ENCODE assay signal across 8 cellular contexts in the genomic region with DNA sequence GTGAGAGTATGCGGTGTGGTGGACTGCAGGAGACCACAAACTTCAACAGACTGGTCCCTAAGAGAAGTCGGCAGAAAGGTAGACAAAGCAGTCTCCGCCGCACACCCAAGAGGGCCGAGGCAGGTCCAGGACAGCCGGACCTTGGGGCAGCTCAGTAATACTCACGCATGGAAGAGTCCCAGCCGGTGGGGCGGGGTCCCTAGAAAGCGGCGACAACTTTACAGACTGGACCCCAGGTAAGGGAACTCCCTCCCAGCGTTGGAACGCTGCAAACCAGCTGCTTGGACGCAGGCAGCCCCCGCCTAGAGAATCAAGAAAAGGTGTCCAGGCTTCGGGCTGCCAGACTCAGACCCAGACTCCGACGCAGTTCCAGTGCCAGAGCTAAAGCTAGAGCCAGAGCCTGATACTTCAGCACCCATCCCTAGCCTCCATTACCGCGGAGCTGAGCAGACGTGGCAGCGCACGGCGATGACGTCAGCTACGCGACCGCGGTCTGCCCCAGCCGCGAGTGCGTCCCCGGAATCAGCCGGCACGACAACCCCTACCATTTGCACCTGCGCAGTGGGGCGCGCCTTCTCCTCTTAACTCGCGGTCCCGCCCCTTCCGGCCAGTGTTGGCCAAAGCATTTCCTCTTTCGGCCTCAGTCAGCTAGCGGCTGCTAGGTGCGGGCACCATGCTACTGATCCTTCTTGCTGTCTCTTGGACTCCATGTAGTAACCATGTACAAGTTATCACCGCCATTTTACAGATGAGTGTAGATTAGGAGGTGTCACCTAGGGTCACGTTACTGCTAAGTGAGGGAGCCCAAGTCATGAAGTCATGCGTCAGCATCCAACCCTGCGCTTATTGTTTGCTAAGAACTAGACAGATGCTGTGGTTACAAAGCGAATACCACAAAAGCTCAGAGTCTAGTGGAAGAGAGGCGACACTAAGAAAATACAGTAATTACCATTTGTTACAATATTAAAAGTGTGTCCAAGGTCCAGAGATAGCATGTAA. TPM values are rescaled to one million over a fixed set of nuclear protein-coding genes. Genes with fewer than 3 reads are reported as not detected.
A peak's percentile ranks its signal among the peaks of the same experiment; 100 is the strongest.
DNase-seq lines count a peak whose midpoint lies in the region; ATAC-seq and TF ChIP-seq lines count a peak whose summit lies in the region.

Gene TMEM39A, minus strand, starts transcription at position 445 of the 999 bp plus-strand sequence. CDS start 1,541 bp downstream, outside the sequence.

- peak within 1 kb of the TSS; percentile 97 for H3K4me3 Mint-ChIP-seq in activated T-helper 17 cell treated with anti-CD3 and anti-CD28 coated beads, Interleukin-2, amount 50 U/mL, for 72 hours
- H3K4me3 Mint-ChIP-seq in naive B cell, result peak within 1 kb of the TSS; percentile 86 to 99 (median 95)
- peak within 1 kb of the TSS; percentile 88 for H3K4me3 Mint-ChIP-seq in stimulated activated memory B cell treated with anti-CD40 and anti-IgM and Interleukin-4, amounts not matched to agents 10 μg/mL and 1 μg/mL and 100 μg/mL, for 72 hours

- CTCF ChIA-PET in RWPE1 (lab: Yijun Ruan, JAX), result interaction anchor here (0.6 to 1.0 kb wide), 2 partner anchors 11 to 35 kb away, joined by 4 to 5 read pairs; partner anchors contain the start of gene TIMMDC1

- POLR2A ChIA-PET in RWPE1 (lab: Yijun Ruan, JAX; ENCODE audit: low non-redundant PET), result interaction anchor here (0.6 to 0.9 kb wide), 4 partner anchors 16 to 162 kb away, joined by 3 read pairs; partner anchors contain the start of gene TIMMDC1

- peak within 1 kb of the TSS; percentile 100 for H3K27ac Mint-ChIP-seq in activated T-helper 17 cell treated with anti-CD3 and anti-CD28 coated beads, Interleukin-2, amount 50 U/mL, for 72 hours
- H3K27ac Mint-ChIP-seq in naive B cell, result peak within 1 kb of the TSS; percentile 97 to 99 (median 97)
- peak within 1 kb of the TSS; percentile 94 for H3K27ac Mint-ChIP-seq in stimulated activated memory B cell treated with anti-CD40 and anti-IgM and Interleukin-4, amounts not matched to agents 10 μg/mL and 1 μg/mL and 100 μg/mL, for 72 hours

- DNase-seq in Daoy (ENCODE audit: low read depth), result peak; percentile 100
- peak; percentile 97 for DNase-seq in GOT3 (lab: John Stamatoyannopoulos, UW)
- peak; percentile 95 for DNase-seq in LNCaP clone FGC (ENCODE audit: low read depth)
- peak; percentile 99 for DNase-seq in RWPE1 (ENCODE audit: low spot score)
- DNase-seq in fibroblast of gingiva (ENCODE audit: low read depth), result peak; percentile 97
- peak; percentile 98 for DNase-seq in naive B cell

- peaks cover 55% of the 10 kb centered on the region for H3K36me3 Mint-ChIP-seq in activated T-helper 17 cell treated with anti-CD3 and anti-CD28 coated beads, Interleukin-2, amount 50 U/mL, for 72 hours (ENCODE audit: low read depth)
- peaks cover under 1 to 7% of the 10 kb centered on the region in 2 donors for H3K36me3 Mint-ChIP-seq in naive B cell
- H3K36me3 Mint-ChIP-seq in stimulated activated memory B cell treated with anti-CD40 and anti-IgM and Interleukin-4, amounts not matched to agents 10 μg/mL and 1 μg/mL and 100 μg/mL, for 72 hours, result peaks cover 17% of the 10 kb centered on the region

- H3K4me1 Mint-ChIP-seq in activated T-helper 17 cell treated with anti-CD3 and anti-CD28 coated beads, Interleukin-2, amount 50 U/mL, for 72 hours, result peaks cover 25% of the 10 kb centered on the region
- H3K4me1 Mint-ChIP-seq in naive B cell, result peaks cover 19 to 35% (median 27%) of the 10 kb centered on the region in 3 donors
- peaks cover 29% of the 10 kb centered on the region for H3K4me1 Mint-ChIP-seq in stimulated activated memory B cell treated with anti-CD40 and anti-IgM and Interleukin-4, amounts not matched to agents 10 μg/mL and 1 μg/mL and 100 μg/mL, for 72 hours

- no peaks in the 10 kb centered on the region for H3K27me3 Mint-ChIP-seq in activated T-helper 17 cell treated with anti-CD3 and anti-CD28 coated beads, Interleukin-2, amount 50 U/mL, for 72 hours
- no peaks in the 10 kb centered on the region for H3K27me3 Mint-ChIP-seq in naive B cell
- H3K27me3 Mint-ChIP-seq in stimulated activated memory B cell treated with anti-CD40 and anti-IgM and Interleukin-4, amounts not matched to agents 10 μg/mL and 1 μg/mL and 100 μg/mL, for 72 hours, result no peaks in the 10 kb centered on the region

- peak; percentile 90 for ATAC-seq in activated T-helper 17 cell treated with anti-CD3 and anti-CD28 coated beads, Interleukin-2, amount 50 U/mL, for 72 hours (replicated peaks)
- ATAC-seq in naive B cell (ENCODE audit: low read depth in 2 of 2), result peak; percentile 86 to 87
- ATAC-seq in stimulated activated memory B cell treated with anti-CD40 and anti-IgM and Interleukin-4, amounts not matched to agents 10 μg/mL and 1 μg/mL and 100 μg/mL, for 72 hours, result peak; percentile 96

- TF ChIP-seq CTCF in LNCaP clone FGC (IDR thresholded peaks at IDR 0.05; ENCODE audit: control insufficient read depth, extremely low read depth, insufficient read depth) (no peak), RWPE1 (conservative IDR thresholded peaks at IDR 0.05; ENCODE audit: low read depth) (no peak)

- peak within 1 kb of the TSS; percentile 98 for H3K4me3 ChIP-seq in LNCaP clone FGC (ENCODE audit: low read depth, low read length)

- peak within 1 kb of the TSS; percentile 66 for H3K27ac ChIP-seq in RWPE1

- peaks cover 3% of the 10 kb centered on the region for H3K9me3 Mint-ChIP-seq in activated T-helper 17 cell treated with anti-CD3 and anti-CD28 coated beads, Interleukin-2, amount 50 U/mL, for 72 hours
- H3K9me3 Mint-ChIP-seq in naive B cell, result peaks cover 0 to 4% (median 3%) of the 10 kb centered on the region in 7 donors
- no peaks in the 10 kb centered on the region for H3K9me3 Mint-ChIP-seq in stimulated activated memory B cell treated with anti-CD40 and anti-IgM and Interleukin-4, amounts not matched to agents 10 μg/mL and 1 μg/mL and 100 μg/mL, for 72 hours

RNA-seq across cellular contexts. Expression of gene TMEM39A, which starts in this region (rescaled TPM):
- total RNA-seq in Daoy (2014; rRNA removed; shearing (Covaris generic)), result 42.6 and 72.5 TPM in 2 replicates
- total RNA-seq in activated T-helper 17 cell treated with anti-CD3 and anti-CD28 coated beads, Interleukin-2, amount 50 U/mL, for 72 hours, result 10 to 100 TPM; 41.8 to 48.1 TPM
- 10 to 100 TPM in 4 of 6 donors, 1 to 10 TPM in 2; 3.5 to 16.1 (median 10.7) TPM for polyA plus RNA-seq in naive B cell (ENCODE audit: low read depth in 6 of 6)

Comparison
In these comparisons a context has a peak if more than half of its experiments do, and no peak if none do; other contexts are left out.
1. Peak in every context shown above with its lines: DNase-seq, ATAC-seq, H3K4me3 ChIP-seq and H3K27ac ChIP-seq.